9 cellular contexts compared by ENCODE assay signal in genomic region chr2:197502685-197503084, GRCh38. TPM values are rescaled to one million over a fixed set of nuclear protein-coding genes. Genes with fewer than 3 reads are reported as not detected.
DNase-seq lines count a peak whose midpoint lies in the region; ATAC-seq, FAIRE-seq and TF ChIP-seq lines count a peak whose summit lies in the region.
"Had no signal": no experiment of that assay in that cellular context is flagged by ENCODE, and none has a peak within 500 bp of the region (broad histone marks: within the 10 kb centered on the region; RNA-seq: fewer than 3 reads in every experiment).

No MANE protein-coding gene starts in this region.

- peak overlapping the region; percentile 96 to 100 for H3K4me3 Mint-ChIP-seq in activated T-cell treated with anti-CD3 and anti-CD28 coated beads, Interleukin-2, amount 50 U/mL, for 72 hours
- H3K4me3 Mint-ChIP-seq in T-cell, result peak overlapping the region; percentile 92 to 97 (median 95)
- peak overlapping the region; percentile 83 for H3K4me3 Mint-ChIP-seq in stimulated activated effector memory CD8-positive, alpha-beta T cell treated with anti-CD3 and anti-CD28 coated beads, Interleukin-12 subunit alpha, Interleukin-12 subunit beta, amount 100 ng/mL, for 72 hours

- peak overlapping the region; percentile 99 for H3K27ac Mint-ChIP-seq in activated T-cell treated with anti-CD3 and anti-CD28 coated beads, Interleukin-2, amount 50 U/mL, for 72 hours
- peak overlapping the region; percentile 91 to 98 for H3K27ac Mint-ChIP-seq in T-cell
- peak overlapping the region; percentile 90 for H3K27ac Mint-ChIP-seq in stimulated activated effector memory CD8-positive, alpha-beta T cell treated with anti-CD3 and anti-CD28 coated beads, Interleukin-12 subunit alpha, Interleukin-12 subunit beta, amount 100 ng/mL, for 72 hours

- peaks cover 45% of the 10 kb centered on the region for H3K4me1 Mint-ChIP-seq in activated T-cell treated with anti-CD3 and anti-CD28 coated beads, Interleukin-2, amount 50 U/mL, for 72 hours (ENCODE audit: low read depth)
- peaks cover 40 to 47% (median 43%) of the 10 kb centered on the region in 3 donors for H3K4me1 Mint-ChIP-seq in T-cell
- peaks cover 18% of the 10 kb centered on the region for H3K4me1 Mint-ChIP-seq in stimulated activated effector memory CD8-positive, alpha-beta T cell treated with anti-CD3 and anti-CD28 coated beads, Interleukin-12 subunit alpha, Interleukin-12 subunit beta, amount 100 ng/mL, for 72 hours

- ATAC-seq in activated T-cell treated with anti-CD3 and anti-CD28 coated beads, Interleukin-2, amount 50 U/mL, for 72 hours (replicated peaks in 1 of 2), result no peak
- ATAC-seq in T-cell (replicated peaks in 1 of 4), result no peak
- no peak for ATAC-seq in stimulated activated effector memory CD8-positive, alpha-beta T cell treated with anti-CD3 and anti-CD28 coated beads, Interleukin-12 subunit alpha, Interleukin-12 subunit beta, amount 100 ng/mL, for 72 hours
- ATAC-seq in HG03460 (IDR thresholded peaks at IDR 0.05; ENCODE audit: unreplicated experiment), result no peak
- ATAC-seq in GM21723 (IDR thresholded peaks at IDR 0.05; ENCODE audit: unreplicated experiment), result no peak

- CTCF ChIA-PET in T-cell (lab: Charles Lee), result interaction anchor here in 1 of 2 donors (1.1 kb wide), 1 partner anchor 14 kb away, joined by 3 read pairs; no protein-coding TSS in a partner anchor

- H3K9me3 Mint-ChIP-seq in activated T-cell treated with anti-CD3 and anti-CD28 coated beads, Interleukin-2, amount 50 U/mL, for 72 hours, result no peaks in the 10 kb centered on the region
- H3K9me3 Mint-ChIP-seq in T-cell, result no peaks in the 10 kb centered on the region
- no peaks in the 10 kb centered on the region for H3K9me3 Mint-ChIP-seq in stimulated activated effector memory CD8-positive, alpha-beta T cell treated with anti-CD3 and anti-CD28 coated beads, Interleukin-12 subunit alpha, Interleukin-12 subunit beta, amount 100 ng/mL, for 72 hours

- no peak for FAIRE-seq in H54 (lab: Jason Lieb, UNC)

- H3K4me3 ChIP-seq in epithelial cell of proximal tubule (ENCODE audit: low read depth, low read length), result peak overlapping the region; percentile 82

- no peak for DNase-seq in activated T-cell treated with anti-CD3 and anti-CD28 coated beads, Interleukin-2, amount 50 U/mL, for 72 hours
- DNase-seq in activated T-cell treated with anti-CD3 and anti-CD28 coated beads, Interleukin-2, amount 50 U/mL, for 1 hour, result no peak
- no peak for DNase-seq in T-cell
- DNase-seq in epithelial cell of proximal tubule (ENCODE audit: low read depth), result no peak
- no peak for DNase-seq in stimulated activated effector memory CD8-positive, alpha-beta T cell treated with anti-CD3 and anti-CD28 coated beads, Interleukin-12 subunit alpha, Interleukin-12 subunit beta, amount 100 ng/mL, for 72 hours (ENCODE audit: low spot score in 2 of 2)
- DNase-seq in H54 (ENCODE audit: insufficient read length, low spot score), result no peak
- DNase-seq: Right ventricle myocardium superior had no signal

- TF ChIP-seq POLR2A in H54 (IDR thresholded peaks at IDR 0.05; ENCODE audit: low read depth, low read length), result no peak

- H3K27me3 Mint-ChIP-seq in activated T-cell treated with anti-CD3 and anti-CD28 coated beads, Interleukin-2, amount 50 U/mL, for 72 hours (ENCODE audit: low read depth), result no peaks in the 10 kb centered on the region
- H3K27me3 Mint-ChIP-seq in T-cell, result no peaks in the 10 kb centered on the region

- no peak for TF ChIP-seq CTCF in epithelial cell of proximal tubule (conservative IDR thresholded peaks at IDR 0.05; ENCODE audit: low read depth, low read length)

- POLR2A ChIA-PET in T-cell (lab: Charles Lee), result interaction anchor here (0.6 to 1.3 kb wide), 9 partner anchors 11 to 272 kb away, joined by 3 to 9 read pairs (median 3); partner anchors contain the start of genes MOB4 (in 1 of the 2) and SF3B1 (in 1 of the 2)

- H3K36me3 Mint-ChIP-seq in activated T-cell treated with anti-CD3 and anti-CD28 coated beads, Interleukin-2, amount 50 U/mL, for 72 hours (ENCODE audit: insufficient read depth in 2 of 2), result peaks cover 14 to 33% of the 10 kb centered on the region in 2 donors
- peaks cover 16% of the 10 kb centered on the region for H3K36me3 Mint-ChIP-seq in T-cell
- H3K36me3 Mint-ChIP-seq in stimulated activated effector memory CD8-positive, alpha-beta T cell treated with anti-CD3 and anti-CD28 coated beads, Interleukin-12 subunit alpha, Interleukin-12 subunit beta, amount 100 ng/mL, for 72 hours, result peaks cover 78% of the 10 kb centered on the region

RNA-seq across cellular contexts. Expression of gene HSPE1, which starts 2.5 kb away (rescaled TPM):
- total RNA-seq in activated T-cell treated with anti-CD3 and anti-CD28 coated beads, Interleukin-2, amount 50 U/mL, for 72 hours, result 10 to 100 TPM; 64.9 to 75.0 TPM
- total RNA-seq in T-cell, result 10 to 100 TPM; 49.9 to 72.7 (median 55.1) TPM
- 349 and 354 TPM in 2 replicates for total RNA-seq in epithelial cell of proximal tubule

RNA-seq across cellular contexts. Expression of gene HSPD1, which starts 3.0 kb away (rescaled TPM):
- total RNA-seq in activated T-cell treated with anti-CD3 and anti-CD28 coated beads, Interleukin-2, amount 50 U/mL, for 72 hours, result 100 to 1,000 TPM; 635 to 720 TPM
- total RNA-seq in T-cell (100 to 1,000 TPM; 125 to 164 (median 130) TPM), epithelial cell of proximal tubule (407 and 601 TPM in 2 replicates)

RNA-seq across cellular contexts. Expression of gene MOB4, which starts 13.2 kb away (rescaled TPM):
- total RNA-seq in activated T-cell treated with anti-CD3 and anti-CD28 coated beads, Interleukin-2, amount 50 U/mL, for 72 hours, result 10 to 100 TPM; 20.9 to 21.6 TPM
- total RNA-seq in T-cell (10 to 100 TPM; 16.6 to 20.2 (median 17.7) TPM), epithelial cell of proximal tubule (36.3 and 44.1 TPM in 2 replicates)

RNA-seq across cellular contexts. Expression of gene COQ10B, which starts 49.3 kb away (rescaled TPM):
- total RNA-seq in activated T-cell treated with anti-CD3 and anti-CD28 coated beads, Interleukin-2, amount 50 U/mL, for 72 hours, result 10 to 100 TPM; 24.0 to 25.6 TPM
- 10 to 100 TPM; 27.3 to 51.4 (median 28.0) TPM for total RNA-seq in T-cell
- total RNA-seq in epithelial cell of proximal tubule, result 16.7 and 17.9 TPM in 2 replicates
